ENCODE assay signal across 26 cellular contexts in the genomic region with DNA sequence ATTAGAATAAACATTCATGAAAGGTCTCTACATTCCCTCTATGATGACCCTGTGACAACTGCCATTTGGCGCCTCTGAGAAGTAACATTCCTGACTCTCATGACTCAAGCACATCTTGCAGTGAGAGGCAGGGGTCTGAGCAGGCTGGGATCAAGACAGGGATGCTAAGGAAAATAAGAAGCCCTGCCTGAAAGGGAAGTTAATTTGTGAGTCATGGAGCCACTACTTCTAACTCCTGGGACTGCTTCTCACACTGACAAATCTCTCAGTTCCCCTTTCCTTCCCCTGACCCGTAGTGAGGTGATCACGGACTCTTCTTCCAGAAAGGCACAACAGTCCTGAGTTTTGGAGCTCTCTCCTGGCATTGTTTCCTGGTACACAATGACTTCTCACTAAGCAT.
DNase-seq lines count a peak whose midpoint lies in the region; ATAC-seq and TF ChIP-seq lines count a peak whose summit lies in the region.
"Had no signal": no experiment of that assay in that cellular context is flagged by ENCODE, and none has a peak within 500 bp of the region (broad histone marks: within the 10 kb centered on the region; RNA-seq: fewer than 3 reads in every experiment).

No MANE protein-coding gene starts in this region.

- H3K4me3 ChIP-seq in OCI-LY3 (ENCODE audit: low read length) = no peak overlapping the region
- H3K4me3 ChIP-seq: adrenal gland, cardiac muscle cell, gastroesophageal sphincter, suprapubic skin, vagina had no signal

- no peak overlapping the region for H3K4me3 Mint-ChIP-seq in type B pancreatic cell
- H3K4me3 Mint-ChIP-seq in activated T-helper 2 cell treated with anti-CD3 and anti-CD28 coated beads, Interferon-gamma antibody, Interleukin-2, Interleukin-4, amounts not matched to agents 10 μg/mL and 5 μg/mL and 100 μg/mL, durations not matched to agents 14 hours and 24 hours and 36 hours (ENCODE audit: low read depth) = no peak overlapping the region
- H3K4me3 Mint-ChIP-seq: activated CD4-positive, alpha-beta T cell treated with anti-CD3 and anti-CD28 coated beads, Interleukin-2, amount 10 ng/mL, durations not matched to agents 7 days and 5 days; natural killer cell had no signal

- no peaks in the 10 kb centered on the region for H3K79me2 ChIP-seq in OCI-LY3 (ENCODE audit: low read length)
- H3K79me2 ChIP-seq: parathyroid adenoma had no signal

- DNase-seq in CD1c-positive myeloid dendritic cell (ENCODE audit: extremely low spot score) (peak; percentile 75), kidney tubule cell (ENCODE audit: low spot score) (peak; percentile 1), type B pancreatic cell (ENCODE audit: extremely low spot score, unreplicated experiment) (no peak)
- DNase-seq in activated T-cell treated with anti-CD3 and anti-CD28 coated beads, Interleukin-2, amount 50 U/mL, for 48 hours = no peak
- no peak for DNase-seq in activated T-helper 2 cell treated with anti-CD3 and anti-CD28 coated beads, Interferon-gamma antibody, Interleukin-2, Interleukin-4, amounts not matched to agents 10 μg/mL and 5 μg/mL and 100 μg/mL, durations not matched to agents 14 hours and 24 hours and 36 hours (ENCODE audit: low spot score)
- DNase-seq: activated CD4-positive, alpha-beta T cell treated with anti-CD3 and anti-CD28 coated beads, Interleukin-2, amount 10 ng/mL, durations not matched to agents 7 days and 5 days; activated CD8-positive, alpha-beta memory T cell treated with anti-CD3 and anti-CD28 coated beads, Interleukin-2, amount 50 U/mL, for 4 hours; activated effector memory CD4-positive, alpha-beta T cell treated with anti-CD3 and anti-CD28 coated beads, Interleukin-2, amount 50 U/mL, for 16 hours; adrenal gland; BE2C; EL; kidney glomerular epithelial cell; natural killer cell; NCI-H1694; NCI-H2171 treated with DMSO at 0.1 percent for 48 hours; NCI-H526 treated with DMSO at 0.1 percent for 48 hours; OCI-M1; SHP77 had no signal

- H3K4me1 Mint-ChIP-seq in type B pancreatic cell (ENCODE audit: unreplicated experiment) = no peaks in the 10 kb centered on the region
- H3K4me1 Mint-ChIP-seq in activated T-helper 2 cell treated with anti-CD3 and anti-CD28 coated beads, Interferon-gamma antibody, Interleukin-2, Interleukin-4, amounts not matched to agents 10 μg/mL and 5 μg/mL and 100 μg/mL, durations not matched to agents 14 hours and 24 hours and 36 hours (ENCODE audit: low read depth) = peaks cover 22% of the 10 kb centered on the region
- H3K4me1 Mint-ChIP-seq: activated CD4-positive, alpha-beta T cell treated with anti-CD3 and anti-CD28 coated beads, Interleukin-2, amount 10 ng/mL, durations not matched to agents 7 days and 5 days had no signal

- peaks cover 36% of the 10 kb centered on the region for H3K27me3 Mint-ChIP-seq in type B pancreatic cell
- H3K27me3 Mint-ChIP-seq in activated T-helper 2 cell treated with anti-CD3 and anti-CD28 coated beads, Interferon-gamma antibody, Interleukin-2, Interleukin-4, amounts not matched to agents 10 μg/mL and 5 μg/mL and 100 μg/mL, durations not matched to agents 14 hours and 24 hours and 36 hours (ENCODE audit: low read depth) = peaks cover 41% of the 10 kb centered on the region

- H3K9me3 Mint-ChIP-seq in type B pancreatic cell = peaks cover 11% of the 10 kb centered on the region
- no peaks in the 10 kb centered on the region for H3K9me3 Mint-ChIP-seq in activated T-helper 2 cell treated with anti-CD3 and anti-CD28 coated beads, Interferon-gamma antibody, Interleukin-2, Interleukin-4, amounts not matched to agents 10 μg/mL and 5 μg/mL and 100 μg/mL, durations not matched to agents 14 hours and 24 hours and 36 hours
- H3K9me3 Mint-ChIP-seq: activated CD4-positive, alpha-beta T cell treated with anti-CD3 and anti-CD28 coated beads, Interleukin-2, amount 10 ng/mL, durations not matched to agents 7 days and 5 days; natural killer cell had no signal

- TF ChIP-seq CTCF in OCI-LY3 (IDR thresholded peaks at IDR 0.05; ENCODE audit: low read depth, low read length) (no peak), type B pancreatic cell (conservative IDR thresholded peaks at IDR 0.05) (no peak)

- H2AFZ ChIP-seq in OCI-LY3 (ENCODE audit: low read depth, low read length) = no peak overlapping the region
- H2AFZ ChIP-seq: parathyroid adenoma had no signal

- H3K27ac ChIP-seq in OCI-LY3 (ENCODE audit: low read length) = no peak overlapping the region
- H3K27ac ChIP-seq: adrenal gland, cardiac muscle cell, gastroesophageal sphincter, parathyroid adenoma, suprapubic skin, vagina had no signal

- H3K36me3 Mint-ChIP-seq in type B pancreatic cell = no peaks in the 10 kb centered on the region
- no peaks in the 10 kb centered on the region for H3K36me3 Mint-ChIP-seq in activated T-helper 2 cell treated with anti-CD3 and anti-CD28 coated beads, Interferon-gamma antibody, Interleukin-2, Interleukin-4, amounts not matched to agents 10 μg/mL and 5 μg/mL and 100 μg/mL, durations not matched to agents 14 hours and 24 hours and 36 hours (ENCODE audit: low read depth)
- H3K36me3 Mint-ChIP-seq: natural killer cell had no signal

- H3K4me1 ChIP-seq in OCI-LY3 (ENCODE audit: low read length) = peaks cover 10% of the 10 kb centered on the region
- H3K4me1 ChIP-seq: adrenal gland, BE2C, gastroesophageal sphincter, parathyroid adenoma, suprapubic skin had no signal

- peak overlapping the region; percentile 25; the same call in 1 of the 2 replicates for H3K4me2 ChIP-seq in OCI-LY3 (ENCODE audit: low read length)

- H3K9me3 ChIP-seq in OCI-LY3 (ENCODE audit: insufficient read depth, low read length) = no peaks in the 10 kb centered on the region
- H3K9me3 ChIP-seq: adrenal gland, BE2C, vagina had no signal

- peaks cover 70% of the 10 kb centered on the region for H3K27me3 ChIP-seq in OCI-LY3 (ENCODE audit: low read depth, low read length)
- H3K27me3 ChIP-seq: adrenal gland, BE2C, cardiac muscle cell, gastroesophageal sphincter, vagina had no signal

- no peak overlapping the region for H3K9ac ChIP-seq in OCI-LY3 (ENCODE audit: low read length)
- H3K9ac ChIP-seq: parathyroid adenoma had no signal

- intact Hi-C loops in activated T-helper 2 cell treated with anti-CD3 and anti-CD28 coated beads, Interferon-gamma antibody, Interleukin-2, Interleukin-4, amounts not matched to agents 10 μg/mL and 5 μg/mL and 100 μg/mL, durations not matched to agents 14 hours and 24 hours and 36 hours (cut with micrococcal nuclease) = no loop called here

- no peaks in the 10 kb centered on the region for H3K36me3 ChIP-seq in OCI-LY3 (replicated peaks; ENCODE audit: low read depth, low read length)
- H3K36me3 ChIP-seq: adrenal gland, BE2C, cardiac muscle cell, gastroesophageal sphincter, suprapubic skin, vagina had no signal

- ATAC-seq in GM21825 (IDR thresholded peaks at IDR 0.05; ENCODE audit: unreplicated experiment) = peak; percentile 57
- no peak for ATAC-seq in HG03442 (IDR thresholded peaks at IDR 0.05; ENCODE audit: unreplicated experiment)
- ATAC-seq: gastroesophageal sphincter, natural killer cell had no signal

- H3K27ac Mint-ChIP-seq in type B pancreatic cell = no peak overlapping the region
- H3K27ac Mint-ChIP-seq in activated T-helper 2 cell treated with anti-CD3 and anti-CD28 coated beads, Interferon-gamma antibody, Interleukin-2, Interleukin-4, amounts not matched to agents 10 μg/mL and 5 μg/mL and 100 μg/mL, durations not matched to agents 14 hours and 24 hours and 36 hours = no peak overlapping the region
- H3K27ac Mint-ChIP-seq: activated CD4-positive, alpha-beta T cell treated with anti-CD3 and anti-CD28 coated beads, Interleukin-2, amount 10 ng/mL, durations not matched to agents 7 days and 5 days; natural killer cell had no signal

- 0 out of 2 replicates have a peak, but pooled peaks cover 3% of the 10 kb centered on the region for H4K20me1 ChIP-seq in OCI-LY3 (ENCODE audit: insufficient read depth, low read length)

Comparison
In these comparisons a context has a peak if more than half of its experiments do, and no peak if none do; other contexts are left out.
1. DNase-seq: peak in CD1c-positive myeloid dendritic cell (single experiment) and kidney tubule cell (single experiment); none in type B pancreatic cell (single experiment), activated T-cell treated with anti-CD3 and anti-CD28 coated beads, Interleukin-2, amount 50 U/mL, for 48 hours (0 of 2) and activated T-helper 2 cell treated with anti-CD3 and anti-CD28 coated beads, Interferon-gamma antibody, Interleukin-2, Interleukin-4, amounts not matched to agents 10 μg/mL and 5 μg/mL and 100 μg/mL, durations not matched to agents 14 hours and 24 hours and 36 hours (single experiment).